In the genomic region with DNA sequence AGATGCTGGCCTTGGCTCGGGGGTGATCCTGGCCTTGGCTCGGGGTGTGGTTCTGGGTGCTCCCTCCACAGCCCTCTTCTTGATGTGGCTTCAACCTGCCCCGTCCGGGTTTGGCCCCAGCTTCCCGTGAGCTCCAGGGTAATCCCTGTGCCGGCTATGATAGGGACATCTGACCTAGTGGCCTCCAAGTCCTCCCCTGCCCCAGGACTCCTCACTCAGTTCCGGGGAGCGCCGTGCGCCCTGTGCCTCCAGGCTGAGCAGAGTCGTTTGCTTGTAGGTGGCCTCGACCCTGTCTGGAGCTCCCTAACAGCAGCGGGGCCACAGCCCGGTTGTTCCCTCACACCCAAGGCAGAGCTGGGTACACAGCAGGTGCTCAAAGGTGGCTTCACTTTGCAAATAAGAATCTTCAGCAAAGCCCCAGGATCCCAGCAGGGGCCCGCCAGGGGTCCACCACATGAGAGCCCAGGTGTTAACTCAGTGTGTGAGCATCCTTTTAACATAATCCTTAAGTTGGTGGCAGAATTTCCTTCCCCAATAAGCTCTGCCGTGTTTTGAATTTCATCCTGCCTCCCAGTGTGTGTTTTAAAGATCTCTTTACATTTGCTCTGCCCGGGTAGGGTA, we compare ENCODE assay signal across 20 cellular contexts.
"Had no signal": no experiment of that assay in that cellular context is flagged by ENCODE, and none has a peak within 500 bp of the region (broad histone marks: within the 10 kb centered on the region; RNA-seq: fewer than 3 reads in every experiment).

No MANE protein-coding gene starts in this region.

- H3K4me1 ChIP-seq: gastrocnemius medialis, heart left ventricle had no signal

- H3K36me3 Mint-ChIP-seq: activated naive CD8-positive, alpha-beta T cell treated with anti-CD3 and anti-CD28 coated beads, Interleukin-2, amount 10 ng/mL, durations not matched to agents 7 days and 5 days had no signal

- FAIRE-seq: TTC549 had no signal

- H3K4me3 ChIP-seq: gastrocnemius medialis, heart left ventricle, thoracic aorta had no signal

- H3K27ac ChIP-seq: epithelial cell of prostate, gastrocnemius medialis, heart left ventricle, neutrophil, thoracic aorta had no signal

- ATAC-seq: effector memory CD8-positive, alpha-beta T cell; gastrocnemius medialis; heart left ventricle; naive thymus-derived CD8-positive, alpha-beta T cell had no signal

- H3K4me1 Mint-ChIP-seq: activated CD4-positive, alpha-beta T cell treated with anti-CD3 and anti-CD28 coated beads, Interleukin-2, amount 10 ng/mL, durations not matched to agents 24 days and 14 days; activated naive CD8-positive, alpha-beta T cell treated with anti-CD3 and anti-CD28 coated beads, Interleukin-2, amount 10 ng/mL, durations not matched to agents 7 days and 5 days had no signal

- H3K4me3 Mint-ChIP-seq: activated CD4-positive, alpha-beta T cell treated with anti-CD3 and anti-CD28 coated beads, Interleukin-2, amount 10 ng/mL, durations not matched to agents 24 days and 14 days; activated naive CD8-positive, alpha-beta T cell treated with anti-CD3 and anti-CD28 coated beads, Interleukin-2, amount 10 ng/mL, durations not matched to agents 7 days and 5 days; activated T-helper 1 cell treated with anti-CD3 and anti-CD28 coated beads, Interleukin-12 subunit alpha, Interleukin-12 subunit beta, Interleukin-2, Interleukin-4 antibody, amounts not matched to agents 30 ng/mL and 10 ng/mL and 1 ng/mL, durations not matched to agents 14 hours and 24 hours and 36 hours; effector memory CD8-positive, alpha-beta T cell; stimulated activated naive CD8-positive, alpha-beta T cell treated with anti-CD3 and anti-CD28 coated beads, Interleukin-15, Interleukin-2, amounts not matched to agents 100 ng/mL and 50 ng/mL, for 24 hours had no signal

- H3K9me3 ChIP-seq: neutrophil had no signal

- H3K27ac Mint-ChIP-seq: activated naive CD8-positive, alpha-beta T cell treated with anti-CD3 and anti-CD28 coated beads, Interleukin-2, amount 10 ng/mL, durations not matched to agents 7 days and 5 days; activated T-helper 1 cell treated with anti-CD3 and anti-CD28 coated beads, Interleukin-12 subunit alpha, Interleukin-12 subunit beta, Interleukin-2, Interleukin-4 antibody, amounts not matched to agents 30 ng/mL and 10 ng/mL and 1 ng/mL, durations not matched to agents 14 hours and 24 hours and 36 hours; effector memory CD8-positive, alpha-beta T cell; naive thymus-derived CD8-positive, alpha-beta T cell; stimulated activated naive CD8-positive, alpha-beta T cell treated with anti-CD3 and anti-CD28 coated beads, Interleukin-15, Interleukin-2, amounts not matched to agents 100 ng/mL and 50 ng/mL, for 24 hours had no signal

- H3K36me3 ChIP-seq: gastrocnemius medialis, heart left ventricle, neutrophil, thoracic aorta had no signal

- DNase-seq: activated CD4-positive, alpha-beta T cell treated with anti-CD3 and anti-CD28 coated beads, Interleukin-2, amount 10 ng/mL, durations not matched to agents 24 days and 14 days; activated CD4-positive, CD25-positive, alpha-beta regulatory T cell; activated naive CD4-positive, alpha-beta T cell; activated naive CD8-positive, alpha-beta T cell treated with anti-CD3 and anti-CD28 coated beads, Interleukin-2, amount 10 ng/mL, durations not matched to agents 7 days and 5 days; anterior cingulate cortex; cerebellar nuclear complex; dermis blood vessel endothelial cell; effector memory CD8-positive, alpha-beta T cell; gastrocnemius medialis; heart left ventricle; naive thymus-derived CD8-positive, alpha-beta T cell; retina; stimulated activated CD4-positive, alpha-beta T cell treated with anti-CD3 and anti-CD28 coated beads, Interleukin-2, amount 100 ng/mL, for 48 hours; SW 1271 had no signal
